8 cellular contexts compared by ENCODE assay signal in the genomic region with DNA sequence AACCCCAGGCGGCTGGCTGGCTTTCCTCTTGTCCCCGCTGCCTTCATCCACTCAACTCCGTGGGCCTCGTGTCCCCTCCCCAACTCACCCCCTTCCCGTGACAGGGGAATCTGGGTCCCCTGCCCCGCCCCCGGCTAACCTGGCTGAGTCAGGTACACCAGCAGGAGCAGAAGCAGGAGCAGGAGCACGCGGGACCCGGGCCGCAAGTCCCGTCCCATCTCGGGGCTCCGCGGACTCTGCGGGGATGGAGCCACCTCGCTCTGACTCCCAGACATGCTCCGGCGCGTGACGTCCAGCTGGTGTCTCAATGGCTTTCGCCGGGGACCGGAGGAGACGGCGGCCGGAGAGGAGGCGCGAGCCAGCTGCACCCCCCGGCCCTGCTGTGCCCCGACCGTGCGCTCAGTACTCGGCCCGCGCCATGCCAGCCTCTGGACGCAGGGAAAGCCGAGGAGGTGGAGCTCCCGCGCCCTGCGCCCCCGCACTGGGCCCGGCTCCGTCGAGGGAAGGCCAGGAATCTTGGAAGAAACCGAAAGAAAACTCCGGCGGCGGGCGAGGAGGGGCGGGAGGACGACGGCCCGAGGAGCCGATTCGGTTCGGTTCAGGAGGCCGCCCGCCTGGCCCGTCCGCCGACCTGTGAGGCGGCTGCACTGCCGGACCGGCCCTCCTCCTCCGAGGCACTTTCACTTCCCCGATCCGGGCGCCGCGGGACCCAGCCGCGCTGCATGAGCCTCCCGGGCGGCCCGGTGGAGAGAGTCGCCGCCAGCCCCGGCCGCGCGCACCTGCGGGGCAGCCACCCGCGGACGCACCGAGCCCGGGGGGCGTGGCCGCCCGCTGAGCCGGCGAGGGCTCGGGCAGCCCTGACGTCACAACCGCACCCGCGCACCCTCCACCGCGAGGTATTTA. TPM values are rescaled to one million over a fixed set of nuclear protein-coding genes. Genes with fewer than 3 reads are reported as not detected.
DNase-seq lines count a peak whose midpoint lies in the region; ATAC-seq and TF ChIP-seq lines count a peak whose summit lies in the region.

TSS of gene CXCL16 (minus strand) at position 807 of the 903 bp plus-strand sequence. CDS start at position 218, 589 bp downstream.
A gene with protein sequence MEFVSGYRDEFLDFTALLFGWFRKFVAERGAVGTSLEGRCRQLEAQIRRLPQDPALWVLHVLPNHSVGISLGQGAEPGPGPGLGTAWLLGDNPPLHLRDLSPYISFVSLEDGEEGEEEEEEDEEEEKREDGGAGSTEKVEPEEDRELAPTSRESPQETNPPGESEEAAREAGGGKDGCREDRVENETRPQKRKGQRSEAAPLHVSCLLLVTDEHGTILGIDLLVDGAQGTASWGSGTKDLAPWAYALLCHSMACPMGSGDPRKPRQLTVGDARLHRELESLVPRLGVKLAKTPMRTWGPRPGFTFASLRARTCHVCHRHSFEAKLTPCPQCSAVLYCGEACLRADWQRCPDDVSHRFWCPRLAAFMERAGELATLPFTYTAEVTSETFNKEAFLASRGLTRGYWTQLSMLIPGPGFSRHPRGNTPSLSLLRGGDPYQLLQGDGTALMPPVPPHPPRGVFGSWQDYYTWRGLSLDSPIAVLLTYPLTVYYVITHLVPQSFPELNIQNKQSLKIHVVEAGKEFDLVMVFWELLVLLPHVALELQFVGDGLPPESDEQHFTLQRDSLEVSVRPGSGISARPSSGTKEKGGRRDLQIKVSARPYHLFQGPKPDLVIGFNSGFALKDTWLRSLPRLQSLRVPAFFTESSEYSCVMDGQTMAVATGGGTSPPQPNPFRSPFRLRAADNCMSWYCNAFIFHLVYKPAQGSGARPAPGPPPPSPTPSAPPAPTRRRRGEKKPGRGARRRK (plus strand): TSS at position 712 of the 903 bp plus-strand sequence. CDS start 716 bp downstream, outside the sequence.

- peak in 1 of 4 experiments; percentile 5 for TF ChIP-seq CTCF in prostate gland (IDR thresholded peaks at IDR 0.05)

- no peaks in the 10 kb centered on the region for H3K9me3 ChIP-seq in adipocyte (ENCODE audit: control insufficient read depth, low read length)
- no peaks in the 10 kb centered on the region for H3K9me3 ChIP-seq in prostate gland

- ATAC-seq in GM21515 (IDR thresholded peaks at IDR 0.05; ENCODE audit: unreplicated experiment) (peak; percentile 53), left ventricle myocardium superior (peak; percentile 81)

- H3K4me1 ChIP-seq in ACC112 (ENCODE audit: control insufficient read depth, insufficient read depth, low read length, unreplicated experiment): peaks cover 8% of the 10 kb centered on the region
- H3K4me1 ChIP-seq in adipocyte (ENCODE audit: control insufficient read depth, insufficient read depth, low read length): peaks cover 9% of the 10 kb centered on the region
- no peaks in the 10 kb centered on the region for H3K4me1 ChIP-seq in prostate gland (replicated peaks)

- H3K27me3 ChIP-seq in ACC112 (ENCODE audit: insufficient read depth, low read length) (peaks cover 21% of the 10 kb centered on the region), adipocyte (replicated peaks; ENCODE audit: control insufficient read depth, insufficient read depth, low read length) (peaks cover 26% of the 10 kb centered on the region), prostate gland (replicated peaks; ENCODE audit: insufficient read depth) (no peaks in the 10 kb centered on the region)

- H3K27ac ChIP-seq in ACC112 (ENCODE audit: low read depth, low read length) (no peak within 1 kb of the TSS), prostate gland (peak within 1 kb of the TSS; percentile 75 to 78)

- intact Hi-C loops in left ventricle myocardium superior (cut with micrococcal nuclease): no loop called here
- intact Hi-C loops in prostate gland (cut with DNase I): no loop called here

- peak within 1 kb of the TSS; percentile 90 for H2AFZ ChIP-seq in ACC112 (ENCODE audit: low read length, unreplicated experiment)

- H3K36me3 ChIP-seq in ACC112 (ENCODE audit: insufficient read depth, low read length) (no peaks in the 10 kb centered on the region), adipocyte (ENCODE audit: control insufficient read depth, insufficient read depth, low read length, severe bottlenecking) (no peaks in the 10 kb centered on the region), prostate gland (no peaks in the 10 kb centered on the region)

- H3K9ac ChIP-seq in adipocyte (ENCODE audit: low read length): peak within 1 kb of the TSS; percentile 73

- H3K4me3 ChIP-seq in ACC112 (ENCODE audit: low read depth, low read length): peak within 1 kb of the TSS; percentile 92
- H3K4me3 ChIP-seq in adipocyte (ENCODE audit: low read length): peak within 1 kb of the TSS; percentile 84
- peak within 1 kb of the TSS; percentile 59 to 71 for H3K4me3 ChIP-seq in prostate gland

- peak; percentile 74 for TF ChIP-seq POLR2A in prostate gland (IDR thresholded peaks at IDR 0.05)

- 1% methylated on average over 62 of the region's 100 CpGs for WGBS in prostate gland

- H3K79me2 ChIP-seq in ACC112 (ENCODE audit: control insufficient read depth, insufficient read depth, low read length, unreplicated experiment): no peaks in the 10 kb centered on the region

- peak; percentile 67 for DNase-seq in RPMI8226
- DNase-seq in adipocyte (ENCODE audit: low read depth): peak; percentile 79
- DNase-seq in left ventricle myocardium superior: peak; percentile 74
- peak; percentile 51 for DNase-seq in prostate gland (ENCODE audit: low spot score)
- no peak for DNase-seq in NCI-H128 (lab: John Stamatoyannopoulos, UW; ENCODE audit: unreplicated experiment)
- DNase-seq in NCI-H2227 treated with DMSO at 0.1 percent for 48 hours (lab: John Stamatoyannopoulos, UW): no peak

RNA-seq across cellular contexts. Expression of gene CXCL16, which starts in this region (rescaled TPM):
- 3.5 TPM for total RNA-seq in left ventricle myocardium superior
- total RNA-seq in prostate gland: 10 to 100 TPM; 27.9 to 36.0 TPM

RNA-seq across cellular contexts. Expression of the second gene that starts in this region (rescaled TPM):
- total RNA-seq in left ventricle myocardium superior (0.20 TPM), prostate gland (1 to 10 TPM in 1 of 2 donors, under 1 TPM in 1; 0.91 to 7.3 TPM)

Comparison
In these comparisons a context has a peak if more than half of its experiments do, and no peak if none do; other contexts are left out.
1. DNase-seq: peak in RPMI8226 (single experiment), adipocyte (single experiment), left ventricle myocardium superior (single experiment) and prostate gland (single experiment); none in NCI-H128 (single experiment) and NCI-H2227 treated with DMSO at 0.1 percent for 48 hours (single experiment).
2. Peak in every context shown above with its lines, with median percentiles within 50 percentile points of each other: H3K4me3 ChIP-seq.